Comparison of ENCODE assay signal across 13 cellular contexts in the genomic region with DNA sequence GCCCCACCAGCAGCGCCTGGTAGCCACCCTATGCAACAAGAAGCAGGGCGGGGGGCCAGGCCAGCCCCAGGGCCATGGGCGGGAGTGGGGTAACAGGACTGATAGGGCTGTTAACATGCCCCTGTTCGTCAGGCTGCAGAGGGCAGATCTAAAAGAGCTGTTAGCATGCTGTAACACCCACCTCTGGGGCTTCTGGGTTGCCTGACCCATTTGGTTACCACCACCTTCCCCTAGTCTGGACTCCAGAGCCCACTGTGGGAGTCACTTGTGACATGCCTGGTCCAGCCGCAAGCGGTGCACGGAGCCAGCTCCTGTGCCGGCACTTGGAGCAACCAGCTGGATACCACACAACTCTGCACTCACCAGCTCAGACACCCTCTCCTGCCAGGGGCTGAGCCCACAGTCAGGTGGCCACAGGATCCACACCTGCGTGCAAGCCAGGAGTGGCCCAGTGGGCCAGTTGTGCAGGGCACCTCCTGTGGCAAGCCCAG. TPM values are rescaled to one million over a fixed set of nuclear protein-coding genes. Genes with fewer than 3 reads are reported as not detected.
DNase-seq lines count a peak whose midpoint lies in the region; ATAC-seq and TF ChIP-seq lines count a peak whose summit lies in the region.
"Had no signal": no experiment of that assay in that cellular context is flagged by ENCODE, and none has a peak within 500 bp of the region (broad histone marks: within the 10 kb centered on the region; RNA-seq: fewer than 3 reads in every experiment).

No MANE protein-coding gene starts in this region.

- peaks cover 9% of the 10 kb centered on the region for H3K4me1 ChIP-seq in mesendoderm (ENCODE audit: control insufficient read depth, low read depth, low read length)
- peaks cover 19 to 38% (median 27%) of the 10 kb centered on the region in 4 donors for H3K4me1 ChIP-seq in stomach

- H2BK15ac ChIP-seq in mesendoderm (replicated peaks; ENCODE audit: low read depth) = no peak overlapping the region

- peak overlapping the region; percentile 96 for H3K4me3 Mint-ChIP-seq in natural killer cell treated with Interleukin-12 subunit alpha and Interleukin-12 subunit beta and Interleukin-15 and Interleukin-18, amount 100 ng/mL, for 72 hours
- H3K4me3 Mint-ChIP-seq in natural killer cell = no peak overlapping the region
- peak overlapping the region; percentile 95 for H3K4me3 Mint-ChIP-seq in activated T-helper 1 cell treated with anti-CD3 and anti-CD28 coated beads, Interleukin-12 subunit alpha, Interleukin-12 subunit beta, Interleukin-2, Interleukin-4 antibody, amounts not matched to agents 30 ng/mL and 10 ng/mL and 1 ng/mL, durations not matched to agents 14 hours and 24 hours and 36 hours

- intact Hi-C loops in natural killer cell (cut with micrococcal nuclease) (no loop called here), stomach (cut with DNase I; ENCODE audit: low total_unique reads) (no loop called here)
- intact Hi-C loops in activated T-helper 1 cell treated with anti-CD3 and anti-CD28 coated beads, Interleukin-12 subunit alpha, Interleukin-12 subunit beta, Interleukin-2, Interleukin-4 antibody, amounts not matched to agents 30 ng/mL and 10 ng/mL and 1 ng/mL, durations not matched to agents 14 hours and 24 hours and 36 hours (cut with micrococcal nuclease) = loop anchor here (5.0 kb wide), 2 partner anchors 256 to 344 kb away; a partner anchor contains a TSS

- H3K79me2 ChIP-seq in mesendoderm (ENCODE audit: control insufficient read depth, insufficient read depth, low read length) = peaks cover 39% of the 10 kb centered on the region

- H3K9ac ChIP-seq in mesendoderm (ENCODE audit: low read length) = peak overlapping the region; percentile 51

- WGBS in mesendoderm (ENCODE audit: extremely low coverage, insufficient coverage, low lambda C conversion rate) = no CpG with 5 or more reads among the region's 9 CpGs
- WGBS in stomach, 5 donors = 95 to 98% (median 96%) methylated on average over 6 to 9 of the region's 9 CpGs

- H3K36me3 Mint-ChIP-seq in natural killer cell treated with Interleukin-12 subunit alpha and Interleukin-12 subunit beta and Interleukin-15 and Interleukin-18, amount 100 ng/mL, for 72 hours = no peaks in the 10 kb centered on the region
- peaks cover 1% of the 10 kb centered on the region for H3K36me3 Mint-ChIP-seq in natural killer cell
- peaks cover 28% of the 10 kb centered on the region for H3K36me3 Mint-ChIP-seq in activated T-helper 1 cell treated with anti-CD3 and anti-CD28 coated beads, Interleukin-12 subunit alpha, Interleukin-12 subunit beta, Interleukin-2, Interleukin-4 antibody, amounts not matched to agents 30 ng/mL and 10 ng/mL and 1 ng/mL, durations not matched to agents 14 hours and 24 hours and 36 hours (ENCODE audit: low read depth)

- TF ChIP-seq POLR2A in stomach (IDR thresholded peaks at IDR 0.05) = no peak

- H3K27me3 Mint-ChIP-seq in natural killer cell treated with Interleukin-12 subunit alpha and Interleukin-12 subunit beta and Interleukin-15 and Interleukin-18, amount 100 ng/mL, for 72 hours = no peaks in the 10 kb centered on the region
- H3K27me3 Mint-ChIP-seq in natural killer cell (ENCODE audit: low read depth in 2 of 2) = no peaks in the 10 kb centered on the region
- H3K27me3 Mint-ChIP-seq in activated T-helper 1 cell treated with anti-CD3 and anti-CD28 coated beads, Interleukin-12 subunit alpha, Interleukin-12 subunit beta, Interleukin-2, Interleukin-4 antibody, amounts not matched to agents 30 ng/mL and 10 ng/mL and 1 ng/mL, durations not matched to agents 14 hours and 24 hours and 36 hours (ENCODE audit: insufficient read depth) = no peaks in the 10 kb centered on the region

- H3K9me3 Mint-ChIP-seq in natural killer cell treated with Interleukin-12 subunit alpha and Interleukin-12 subunit beta and Interleukin-15 and Interleukin-18, amount 100 ng/mL, for 72 hours = no peaks in the 10 kb centered on the region
- H3K9me3 Mint-ChIP-seq in natural killer cell = no peaks in the 10 kb centered on the region
- peaks cover 26% of the 10 kb centered on the region for H3K9me3 Mint-ChIP-seq in activated T-helper 1 cell treated with anti-CD3 and anti-CD28 coated beads, Interleukin-12 subunit alpha, Interleukin-12 subunit beta, Interleukin-2, Interleukin-4 antibody, amounts not matched to agents 30 ng/mL and 10 ng/mL and 1 ng/mL, durations not matched to agents 14 hours and 24 hours and 36 hours

- H3K4ac ChIP-seq in mesendoderm (ENCODE audit: low read depth, low read length) = no peak overlapping the region

- no peak overlapping the region for H3K4me2 ChIP-seq in mesendoderm (ENCODE audit: low read length)

- peaks cover 0 to 7% (median 0%) of the 10 kb centered on the region in 4 donors for H3K9me3 ChIP-seq in stomach
- H3K9me3 ChIP-seq: body of pancreas had no signal

- H2AK5ac ChIP-seq in mesendoderm (ENCODE audit: low read length) = peak overlapping the region; percentile 93

- H3K4me3 ChIP-seq in mesendoderm (ENCODE audit: low read length) = no peak overlapping the region
- no peak overlapping the region for H3K4me3 ChIP-seq in stomach
- H3K4me3 ChIP-seq: body of pancreas had no signal

- H3K27ac ChIP-seq in mesendoderm (ENCODE audit: low read depth, low read length) (no peak overlapping the region), stomach (peak overlapping the region in 1 of 5 donors; percentile 10)
- H3K27ac ChIP-seq: body of pancreas had no signal

- ATAC-seq in natural killer cell treated with Interleukin-12 subunit alpha and Interleukin-12 subunit beta and Interleukin-15 and Interleukin-18, amount 100 ng/mL, for 72 hours = no peak
- ATAC-seq in natural killer cell (no peak), HG02885 (IDR thresholded peaks at IDR 0.05; ENCODE audit: poor library complexity, unreplicated experiment) (no peak)
- ATAC-seq: body of pancreas had no signal

- no peak overlapping the region for H2BK120ac ChIP-seq in mesendoderm (ENCODE audit: low read depth, low read length)

- no peak for TF ChIP-seq EP300 in stomach (IDR thresholded peaks at IDR 0.05)

- H3K27ac Mint-ChIP-seq in natural killer cell treated with Interleukin-12 subunit alpha and Interleukin-12 subunit beta and Interleukin-15 and Interleukin-18, amount 100 ng/mL, for 72 hours = no peak overlapping the region
- no peak overlapping the region for H3K27ac Mint-ChIP-seq in natural killer cell
- no peak overlapping the region for H3K27ac Mint-ChIP-seq in activated T-helper 1 cell treated with anti-CD3 and anti-CD28 coated beads, Interleukin-12 subunit alpha, Interleukin-12 subunit beta, Interleukin-2, Interleukin-4 antibody, amounts not matched to agents 30 ng/mL and 10 ng/mL and 1 ng/mL, durations not matched to agents 14 hours and 24 hours and 36 hours

- peaks cover 12% of the 10 kb centered on the region for H3K79me1 ChIP-seq in mesendoderm (ENCODE audit: low read length)

- no peak overlapping the region for H2BK5ac ChIP-seq in mesendoderm (ENCODE audit: low read length)

- H3K23ac ChIP-seq in mesendoderm (ENCODE audit: low read length) = no peak overlapping the region

- no peak for TF ChIP-seq CTCF in natural killer cell (IDR thresholded peaks at IDR 0.05)
- TF ChIP-seq CTCF in stomach (IDR thresholded peaks at IDR 0.05) = no peak

- H3K36me3 ChIP-seq in mesendoderm (ENCODE audit: control insufficient read depth, insufficient read depth, low read length) = no peaks in the 10 kb centered on the region
- peaks cover 0 to 7% (median 4%) of the 10 kb centered on the region in 4 donors for H3K36me3 ChIP-seq in stomach

- peaks cover 17 to 23% of the 10 kb centered on the region in 2 donors for H3K4me1 Mint-ChIP-seq in natural killer cell treated with Interleukin-12 subunit alpha and Interleukin-12 subunit beta and Interleukin-15 and Interleukin-18, amount 100 ng/mL, for 72 hours (ENCODE audit: low read depth in 2 of 2)
- peaks cover 17 to 27% of the 10 kb centered on the region in 2 donors for H3K4me1 Mint-ChIP-seq in natural killer cell
- peaks cover 28% of the 10 kb centered on the region for H3K4me1 Mint-ChIP-seq in activated T-helper 1 cell treated with anti-CD3 and anti-CD28 coated beads, Interleukin-12 subunit alpha, Interleukin-12 subunit beta, Interleukin-2, Interleukin-4 antibody, amounts not matched to agents 30 ng/mL and 10 ng/mL and 1 ng/mL, durations not matched to agents 14 hours and 24 hours and 36 hours (ENCODE audit: low read depth)

- H3K56ac ChIP-seq in mesendoderm (ENCODE audit: low read length) = peak overlapping the region; percentile 78

- H4K8ac ChIP-seq in mesendoderm (ENCODE audit: low read depth, low read length) = no peak overlapping the region

- peak overlapping the region; percentile 1 for H3K18ac ChIP-seq in mesendoderm (ENCODE audit: low read length)

- H3K27me3 ChIP-seq in mesendoderm (ENCODE audit: insufficient read depth, low read length, poor library complexity) (no peaks in the 10 kb centered on the region), stomach (no peaks in the 10 kb centered on the region)
- H3K27me3 ChIP-seq: body of pancreas had no signal

- no peak for DNase-seq in natural killer cell treated with Interleukin-12 subunit alpha and Interleukin-12 subunit beta and Interleukin-15 and Interleukin-18, amount 100 ng/mL, for 72 hours (ENCODE audit: low spot score)
- DNase-seq in natural killer cell (no peak), mesendoderm (no peak), NCI-H187 (lab: John Stamatoyannopoulos, UW) (no peak), NCI-H226 (no peak), stomach (no peak)
- no peak for DNase-seq in activated T-helper 1 cell treated with anti-CD3 and anti-CD28 coated beads, Interleukin-12 subunit alpha, Interleukin-12 subunit beta, Interleukin-2, Interleukin-4 antibody, amounts not matched to agents 30 ng/mL and 10 ng/mL and 1 ng/mL, durations not matched to agents 14 hours and 24 hours and 36 hours (ENCODE audit: low spot score)
- DNase-seq: activated CD8-positive, alpha-beta memory T cell treated with anti-CD3 and anti-CD28 coated beads, Interleukin-2, amount 50 U/mL, for 48 hours; body of pancreas; hippocampal formation; OCI-M1; T1000 had no signal

- no peak overlapping the region for H4K5ac ChIP-seq in mesendoderm (ENCODE audit: low read length)

RNA-seq across cellular contexts. Expression of a gene that starts 2.1 kb away (rescaled TPM):
- total RNA-seq in natural killer cell treated with Interleukin-12 subunit alpha and Interleukin-12 subunit beta and Interleukin-15 and Interleukin-18, amount 100 ng/mL, for 72 hours = 10 to 100 TPM; 16.0 to 35.6 TPM
- total RNA-seq in natural killer cell = 10 to 100 TPM; 14.3 to 16.7 (median 15.2) TPM
- 31.8 and 36.4 TPM in 2 replicates for total RNA-seq in activated T-helper 1 cell treated with anti-CD3 and anti-CD28 coated beads, Interleukin-12 subunit alpha, Interleukin-12 subunit beta, Interleukin-2, Interleukin-4 antibody, amounts not matched to agents 30 ng/mL and 10 ng/mL and 1 ng/mL, durations not matched to agents 14 hours and 24 hours and 36 hours
- 49.1 TPM for polyA plus RNA-seq in mesendoderm (2013, experiment 1 of 2)
- 51.6 TPM for polyA plus RNA-seq in mesendoderm (2013, experiment 2 of 2)
- total RNA-seq in stomach = 10 to 100 TPM in 3 of 5 donors, 1 to 10 TPM in 2; 5.8 to 42.9 (median 21.9) TPM
- 1 to 10 TPM; 3.6 to 7.0 (median 6.2) TPM for polyA plus RNA-seq in stomach

RNA-seq across cellular contexts. Expression of a gene that starts 2.3 kb away (rescaled TPM):
- 10 to 100 TPM; 12.4 to 17.5 TPM for total RNA-seq in natural killer cell treated with Interleukin-12 subunit alpha and Interleukin-12 subunit beta and Interleukin-15 and Interleukin-18, amount 100 ng/mL, for 72 hours
- total RNA-seq in natural killer cell (10 to 100 TPM; 20.0 to 33.8 (median 30.7) TPM), stomach (10 to 100 TPM in 4 of 5 donors, 1 to 10 TPM in 1; 1.2 to 33.9 (median 28.6) TPM)
- 23.9 and 24.9 TPM in 2 replicates for total RNA-seq in activated T-helper 1 cell treated with anti-CD3 and anti-CD28 coated beads, Interleukin-12 subunit alpha, Interleukin-12 subunit beta, Interleukin-2, Interleukin-4 antibody, amounts not matched to agents 30 ng/mL and 10 ng/mL and 1 ng/mL, durations not matched to agents 14 hours and 24 hours and 36 hours
- polyA plus RNA-seq in mesendoderm (2013, experiment 1 of 2) = 10.6 TPM
- polyA plus RNA-seq in mesendoderm (2013, experiment 2 of 2) = 10.2 TPM
- polyA plus RNA-seq in stomach = 1 to 10 TPM; 3.3 to 5.7 (median 4.5) TPM
